In genomic region chr15:90681056-90681455, GRCh38 we compare ENCODE assay signal across 18 cellular contexts. TPM values are rescaled to one million over a fixed set of nuclear protein-coding genes. Genes with fewer than 3 reads are reported as not detected.
DNase-seq lines count a peak whose midpoint lies in the region; FAIRE-seq and TF ChIP-seq lines count a peak whose summit lies in the region.
"Had no signal": no experiment of that assay in that cellular context is flagged by ENCODE, and none has a peak within 500 bp of the region (broad histone marks: within the 10 kb centered on the region; RNA-seq: fewer than 3 reads in every experiment).

No MANE protein-coding gene starts in this region.

- H3K27ac ChIP-seq in RWPE1: peak overlapping the region; percentile 54
- peak overlapping the region; percentile 74 for H3K27ac ChIP-seq in astrocyte (ENCODE audit: low read depth, low read length)
- H3K27ac ChIP-seq in tibial artery: peak overlapping the region; percentile 77 to 78
- H3K27ac ChIP-seq: C4-2B, right lobe of liver had no signal

- no peaks in the 10 kb centered on the region for H3K27me3 ChIP-seq in astrocyte (ENCODE audit: insufficient read depth, low read length)
- H3K27me3 ChIP-seq in tibial artery: no peaks in the 10 kb centered on the region
- H3K27me3 ChIP-seq: right lobe of liver had no signal

- H3K27ac Mint-ChIP-seq in astrocyte (ENCODE audit: unreplicated experiment): no peak overlapping the region
- H3K27ac Mint-ChIP-seq: activated T-cell treated with anti-CD3 and anti-CD28 coated beads, Interleukin-2, amount 50 U/mL, for 24 hours; H9 had no signal

- CTCF ChIA-PET in RWPE1 (lab: Yijun Ruan, JAX): interaction anchor here (1.2 kb wide), 1 partner anchor 388 kb away, joined by 3 read pairs; no protein-coding TSS in a partner anchor

- peaks cover 19% of the 10 kb centered on the region for H3K4me1 ChIP-seq in astrocyte (ENCODE audit: insufficient read depth, low read length)
- H3K4me1 ChIP-seq in tibial artery: peaks cover 0 to 29% (median 16%) of the 10 kb centered on the region in 4 donors
- H3K4me1 ChIP-seq: right lobe of liver had no signal

- H4K20me1 ChIP-seq in astrocyte (ENCODE audit: insufficient read depth, low read length): no peaks in the 10 kb centered on the region

- H3K79me2 ChIP-seq in astrocyte (ENCODE audit: insufficient read depth, low read length): no peaks in the 10 kb centered on the region

- FAIRE-seq in astrocyte (lab: Jason Lieb, UNC): no peak

- H2AFZ ChIP-seq in astrocyte (ENCODE audit: low read depth, low read length): no peak overlapping the region

- H3K4me3 ChIP-seq in astrocyte (ENCODE audit: insufficient read depth, low read depth, low read length) (no peak overlapping the region), tibial artery (no peak overlapping the region)
- H3K4me3 ChIP-seq: right lobe of liver had no signal

- peak overlapping the region; percentile 18 for H3K9ac ChIP-seq in astrocyte (ENCODE audit: low read length)

- TF ChIP-seq CTCF in RWPE1 (conservative IDR thresholded peaks at IDR 0.05; ENCODE audit: low read depth) (no peak), astrocyte (IDR thresholded peaks at IDR 0.05; ENCODE audit: insufficient read depth, low read depth, low read length) (no peak), tibial artery (IDR thresholded peaks at IDR 0.05) (no peak)

- intact Hi-C loops in tibial artery (cut with DNase I; ENCODE audit: low total_unique reads): no loop called here

- POLR2A ChIA-PET in RWPE1 (lab: Yijun Ruan, JAX; ENCODE audit: low non-redundant PET): no interaction called here

- H3K36me3 ChIP-seq in astrocyte (ENCODE audit: insufficient read depth, low read length): no peaks in the 10 kb centered on the region
- H3K36me3 ChIP-seq in tibial artery: no peaks in the 10 kb centered on the region
- H3K36me3 ChIP-seq: right lobe of liver had no signal

- peaks cover 8% of the 10 kb centered on the region for H3K27me3 Mint-ChIP-seq in astrocyte (ENCODE audit: low read depth, unreplicated experiment)
- H3K27me3 Mint-ChIP-seq: activated T-cell treated with anti-CD3 and anti-CD28 coated beads, Interleukin-2, amount 50 U/mL, for 24 hours had no signal

- H3K36me3 Mint-ChIP-seq in astrocyte (ENCODE audit: low read depth, unreplicated experiment): no peaks in the 10 kb centered on the region

- H3K9me3 ChIP-seq in astrocyte (ENCODE audit: insufficient read depth, low read depth, low read length): no peaks in the 10 kb centered on the region
- H3K9me3 ChIP-seq in tibial artery: no peaks in the 10 kb centered on the region
- H3K9me3 ChIP-seq: right lobe of liver had no signal

- H3K4me2 ChIP-seq in astrocyte (ENCODE audit: low read length): no peak overlapping the region

- no peaks in the 10 kb centered on the region for H3K9me3 Mint-ChIP-seq in astrocyte (ENCODE audit: unreplicated experiment)
- H3K9me3 Mint-ChIP-seq: activated T-cell treated with anti-CD3 and anti-CD28 coated beads, Interleukin-2, amount 50 U/mL, for 24 hours had no signal

- peaks cover 6% of the 10 kb centered on the region for H3K4me1 Mint-ChIP-seq in astrocyte (ENCODE audit: low read depth, unreplicated experiment)

- no peak overlapping the region for H3K4me3 Mint-ChIP-seq in astrocyte (ENCODE audit: unreplicated experiment)
- H3K4me3 Mint-ChIP-seq: activated T-cell treated with anti-CD3 and anti-CD28 coated beads, Interleukin-2, amount 50 U/mL, for 24 hours; H9 had no signal

- no peak for DNase-seq in RWPE1 (ENCODE audit: low spot score)
- no peak for DNase-seq in astrocyte (ENCODE audit: low read depth)
- DNase-seq in mesenteric fat pad (ENCODE audit: low spot score): peak; percentile 45
- DNase-seq in tibial artery: no peak
- no peak for DNase-seq in NCI-H146 (lab: John Stamatoyannopoulos, UW)
- DNase-seq in stimulated activated naive CD4-positive, alpha-beta T cell (lab: John Stamatoyannopoulos, UW): no peak
- DNase-seq in kidney glomerular epithelial cell (lab: John Stamatoyannopoulos, UW): no peak
- DNase-seq: activated CD4-positive, alpha-beta T cell treated with anti-CD3 and anti-CD28 coated beads, Interleukin-2, amount 50 U/mL, for 4 hours; activated T-cell treated with anti-CD3 and anti-CD28 coated beads, Interleukin-2, amount 50 U/mL, for 24 hours; DMS153; glutamatergic neuron; H9; midbrain; NCI-H187 treated with DMSO at 0.1 percent for 48 hours; NCI-H510A; right lobe of liver; stimulated activated CD4-positive, alpha-beta T cell treated with anti-CD3 and anti-CD28 coated beads, Interleukin-4, amount 100 ng/mL, for 1 hour had no signal

RNA-seq across cellular contexts. Expression of gene BLM, which starts 36.1 kb away (rescaled TPM):
- total RNA-seq in astrocyte: 2.8 and 3.7 TPM in 2 replicates
- 1.8 TPM for total RNA-seq in mesenteric fat pad
